22 cellular contexts compared by ENCODE assay signal in genomic region chr1:151809625-151810556, GRCh38. TPM values are rescaled to one million over a fixed set of nuclear protein-coding genes. Genes with fewer than 3 reads are reported as not detected.
DNase-seq lines count a peak whose midpoint lies in the region; ATAC-seq, FAIRE-seq and TF ChIP-seq lines count a peak whose summit lies in the region.
"Had no signal": no experiment of that assay in that cellular context is flagged by ENCODE, and none has a peak within 500 bp of the region (broad histone marks: within the 10 kb centered on the region; RNA-seq: fewer than 3 reads in every experiment).

No MANE protein-coding gene starts in this region.

- no peaks in the 10 kb centered on the region for H3K36me3 ChIP-seq in CD8-positive, alpha-beta T cell (ENCODE audit: insufficient read depth, low read length)
- no peaks in the 10 kb centered on the region for H3K36me3 ChIP-seq in HUES64 (ENCODE audit: insufficient read depth, low read length)
- no peaks in the 10 kb centered on the region for H3K36me3 ChIP-seq in H1 (ENCODE audit: control insufficient read depth in 2 of 4, insufficient read depth in 4 of 4, low read length in 3 of 4)
- H3K36me3 ChIP-seq: gastroesophageal sphincter had no signal

- peak overlapping the region; percentile 35; the same call in 1 of the 2 replicates for H2AFZ ChIP-seq in H1 (ENCODE audit: low read length)

- H3K27ac Mint-ChIP-seq in CD8-positive, alpha-beta T cell, result peak overlapping the region; percentile 71
- H3K27ac Mint-ChIP-seq: natural killer cell treated with Interleukin-12 subunit alpha and Interleukin-12 subunit beta and Interleukin-15 and Interleukin-18, amount 100 ng/mL, for 72 hours had no signal

- H4K5ac ChIP-seq in H1 (ENCODE audit: insufficient read length, low read depth, low read length), result no peak overlapping the region

- H2BK5ac ChIP-seq in H1 (ENCODE audit: low read depth, low read length), result no peak overlapping the region

- H3K56ac ChIP-seq in H1 (replicated peaks; ENCODE audit: insufficient read length, low read depth, low read length), result no peak overlapping the region

- no peaks in the 10 kb centered on the region for H3K79me2 ChIP-seq in H1 (ENCODE audit: control insufficient read depth in 1 of 2, insufficient read depth in 2 of 2, low read length in 2 of 2)

- H3K27ac ChIP-seq in CD8-positive, alpha-beta T cell (ENCODE audit: low read depth, low read length), result no peak overlapping the region
- H3K27ac ChIP-seq in HUES64 (ENCODE audit: low read depth, low read length) (0 out of 2 replicates have a peak overlapping the region, but pooled peaks have one; percentile 11), H1 (ENCODE audit: low read depth, low read length) (peak overlapping the region; percentile 8; the same call in 1 of the 2 replicates)
- H3K27ac ChIP-seq: gastroesophageal sphincter had no signal

- H3K23ac ChIP-seq in H1 (ENCODE audit: insufficient read length), result no peak overlapping the region

- intact Hi-C loops in CD8-positive, alpha-beta T cell (cut with DNase I, micrococcal nuclease), result no loop called here

- no peaks in the 10 kb centered on the region for H3K9me3 Mint-ChIP-seq in CD8-positive, alpha-beta T cell
- H3K9me3 Mint-ChIP-seq: natural killer cell treated with Interleukin-12 subunit alpha and Interleukin-12 subunit beta and Interleukin-15 and Interleukin-18, amount 100 ng/mL, for 72 hours had no signal

- no peak overlapping the region for H2BK20ac ChIP-seq in H1 (ENCODE audit: low read length)

- H3K9ac ChIP-seq in HUES64 (ENCODE audit: low read depth, low read length) (no peak overlapping the region), H1 (replicated peaks in 1 of 4; ENCODE audit: extremely low read depth in 1 of 4, low read depth in 3 of 4, low read length in 3 of 4) (no peak overlapping the region)

- no peak overlapping the region for H2BK15ac ChIP-seq in H1 (ENCODE audit: low read length)

- FAIRE-seq in H1 (lab: Jason Lieb, UNC), result no peak
- FAIRE-seq: colon, GM12892, HTR-8/SVneo had no signal

- H4K8ac ChIP-seq in H1 (ENCODE audit: extremely low read depth, insufficient read depth, low read length), result no peak overlapping the region

- no peak for TF ChIP-seq EP300 in H1 (IDR thresholded peaks at IDR 0.05; ENCODE audit: borderline replicate concordance in 1 of 2, low read depth in 2 of 2, low read length in 2 of 2)

- DNase-seq in CD8-positive, alpha-beta T cell, result no peak
- no peak for DNase-seq in H1 (ENCODE audit: low read depth in 1 of 2, low spot score in 2 of 2)
- DNase-seq in pons (ENCODE audit: low spot score), result peak; percentile 77
- DNase-seq in NCI-H1436 (lab: John Stamatoyannopoulos, UW), result no peak
- no peak for DNase-seq in SKM-1 treated with dmso at 0.1 percent for 144 hours (lab: John Stamatoyannopoulos, UW; ENCODE audit: unreplicated experiment)
- DNase-seq in NCI-H1417 (lab: John Stamatoyannopoulos, UW), result no peak
- DNase-seq: activated CD8-positive, alpha-beta memory T cell treated with anti-CD3 and anti-CD28 coated beads for 24 hours; activated effector memory CD4-positive, alpha-beta T cell treated with Interleukin-2 at 50 U/mL for 16 hours; DMS 273 treated with DMSO at 0.1 percent for 48 hours; GF-D8; H7; mammary epithelial cell; NCI-H2029; NCI-H748 treated with DMSO at 0.1 percent for 48 hours had no signal

- 88% methylated on average over 4 of the region's 4 CpGs for WGBS in HUES64
- 76% methylated on average over 4 of the region's 4 CpGs; no CpG with 5 or more reads in 1 of the 2 experiments for WGBS in H1 (ENCODE audit: extremely low coverage in 1 of 2, insufficient coverage in 1 of 2, insufficient read length in 1 of 2, insufficient replicate concordance in 2 of 2, low coverage in 1 of 2, low lambda C conversion rate in 2 of 2, missing lambda C conversion rate in 1 of 2), 2 experiments

- no peak overlapping the region for H3K18ac ChIP-seq in H1 (ENCODE audit: extremely low read depth, low read length)

- TF ChIP-seq POLR2A in H1 (IDR thresholded peaks at IDR 0.05; ENCODE audit: control extremely low read depth in 1 of 2, low read depth in 2 of 2, low read length in 2 of 2), result no peak

- H3K23me2 ChIP-seq in H1 (ENCODE audit: low read depth, low read length), result no peaks in the 10 kb centered on the region

- no peaks in the 10 kb centered on the region for H3K27me3 Mint-ChIP-seq in CD8-positive, alpha-beta T cell (ENCODE audit: low read depth)
- H3K27me3 Mint-ChIP-seq: natural killer cell treated with Interleukin-12 subunit alpha and Interleukin-12 subunit beta and Interleukin-15 and Interleukin-18, amount 100 ng/mL, for 72 hours had no signal

- no peak for TF ChIP-seq RAD21 in H1 (IDR thresholded peaks at IDR 0.05 in 1 of 2, conservative IDR thresholded peaks at IDR 0.05 in 1 of 2; ENCODE audit: low read depth in 2 of 2, low read length in 2 of 2)

- H3K36me3 Mint-ChIP-seq in CD8-positive, alpha-beta T cell, result no peaks in the 10 kb centered on the region
- H3K36me3 Mint-ChIP-seq: natural killer cell treated with Interleukin-12 subunit alpha and Interleukin-12 subunit beta and Interleukin-15 and Interleukin-18, amount 100 ng/mL, for 72 hours had no signal

- H3K9me3 ChIP-seq in CD8-positive, alpha-beta T cell (ENCODE audit: low read length), result no peaks in the 10 kb centered on the region
- H3K9me3 ChIP-seq in HUES64 (ENCODE audit: insufficient read depth, low read depth, low read length), result no peaks in the 10 kb centered on the region
- no peaks in the 10 kb centered on the region for H3K9me3 ChIP-seq in H1 (ENCODE audit: insufficient read depth in 2 of 2, low read depth in 1 of 2, low read length in 1 of 2)
- H3K9me3 ChIP-seq: gastroesophageal sphincter had no signal

- no peak overlapping the region for H4K91ac ChIP-seq in H1 (replicated peaks; ENCODE audit: insufficient read length, low read length)

- ATAC-seq in CD8-positive, alpha-beta T cell, result no peak
- ATAC-seq: gastroesophageal sphincter; natural killer cell treated with Interleukin-12 subunit alpha and Interleukin-12 subunit beta and Interleukin-15 and Interleukin-18, amount 100 ng/mL, for 72 hours had no signal

- H3K4me2 ChIP-seq in H1 (ENCODE audit: insufficient read depth in 1 of 2, low read depth in 2 of 2, low read length in 2 of 2), result no peak overlapping the region

- H4K20me1 ChIP-seq in H1 (replicated peaks in 1 of 2; ENCODE audit: control insufficient read depth in 1 of 2, insufficient read depth in 2 of 2, low read length in 2 of 2), result no peaks in the 10 kb centered on the region

- H3K4me3 ChIP-seq in CD8-positive, alpha-beta T cell (ENCODE audit: low read depth, low read length), result no peak overlapping the region
- H3K4me3 ChIP-seq in HUES64 (ENCODE audit: low read length) (no peak overlapping the region), H1 (ENCODE audit: extremely low read depth in 1 of 4, insufficient read depth in 2 of 4, low read depth in 3 of 4, low read length in 4 of 4) (no peak overlapping the region)
- H3K4me3 ChIP-seq: gastroesophageal sphincter had no signal

- H3K4me1 Mint-ChIP-seq in CD8-positive, alpha-beta T cell (ENCODE audit: low read depth), result peaks cover 16% of the 10 kb centered on the region

- no peak overlapping the region for H3K4me3 Mint-ChIP-seq in CD8-positive, alpha-beta T cell
- H3K4me3 Mint-ChIP-seq: natural killer cell treated with Interleukin-12 subunit alpha and Interleukin-12 subunit beta and Interleukin-15 and Interleukin-18, amount 100 ng/mL, for 72 hours had no signal

- TF ChIP-seq CTCF in CD8-positive, alpha-beta T cell (IDR thresholded peaks at IDR 0.05), result no peak
- no peak for TF ChIP-seq CTCF in H1 (IDR thresholded peaks at IDR 0.05; ENCODE audit: control extremely low read depth in 1 of 3, insufficient read depth in 1 of 3, low read depth in 1 of 3, low read length in 3 of 3)

- no peak overlapping the region for H2AK5ac ChIP-seq in H1 (ENCODE audit: low read depth, low read length)

- peaks cover 4% of the 10 kb centered on the region for H3K4me1 ChIP-seq in CD8-positive, alpha-beta T cell (ENCODE audit: insufficient read depth, low read length)
- H3K4me1 ChIP-seq in HUES64 (ENCODE audit: insufficient read depth, low read length), result peaks cover 7% of the 10 kb centered on the region
- peaks cover 1 to 5% (median 4%) of the 10 kb centered on the region in 4 experiments; a peak in 3 of 7 replicates for H3K4me1 ChIP-seq in H1 (replicated peaks in 1 of 4; ENCODE audit: control insufficient read depth in 3 of 4, insufficient read depth in 4 of 4, low read length in 3 of 4)
- H3K4me1 ChIP-seq: gastroesophageal sphincter had no signal

- CTCF ChIA-PET in CD8-positive, alpha-beta T cell (lab: Charles Lee), result interaction anchor here (0.8 kb wide), 1 partner anchor 216 kb away, joined by 4 read pairs; no protein-coding TSS in a partner anchor
- CTCF ChIA-PET in H1 (lab: Charles Lee; ENCODE audit: partially characterized antibody), result interaction anchor here (1.0 to 1.3 kb wide), 2 partner anchors 10 to 26 kb away, joined by 4 to 5 read pairs; no protein-coding TSS in a partner anchor

- H2BK120ac ChIP-seq in H1 (replicated peaks; ENCODE audit: low read depth, low read length), result no peak overlapping the region

- H2BK12ac ChIP-seq in H1 (ENCODE audit: low read depth, low read length), result no peak overlapping the region

- no peaks in the 10 kb centered on the region for H3K27me3 ChIP-seq in CD8-positive, alpha-beta T cell (ENCODE audit: insufficient read depth, low read length)
- H3K27me3 ChIP-seq in HUES64 (ENCODE audit: insufficient read depth, low read length) (no peaks in the 10 kb centered on the region), H1 (replicated peaks in 1 of 4; ENCODE audit: control insufficient read depth in 3 of 4, extremely low read depth in 1 of 4, insufficient read depth in 3 of 4, low read length in 3 of 4) (no peaks in the 10 kb centered on the region)

- no peak overlapping the region for H3K14ac ChIP-seq in H1 (ENCODE audit: insufficient read length)

- POLR2A ChIA-PET in CD8-positive, alpha-beta T cell (lab: Charles Lee), result interaction anchor here (0.7 kb wide), 1 partner anchor 55 kb away, joined by 3 read pairs; no protein-coding TSS in a partner anchor
- POLR2A ChIA-PET in H1 (lab: Charles Lee; ENCODE audit: partially characterized antibody), result interaction anchor here (0.6 to 2.3 kb wide), 7 partner anchors 8 to 47 kb away, joined by 3 to 7 read pairs (median 4); partner anchors contain the start of gene MRPL9

- H3K79me1 ChIP-seq in H1 (ENCODE audit: low read depth, low read length), result no peaks in the 10 kb centered on the region

- H3K4ac ChIP-seq in H1 (replicated peaks; ENCODE audit: insufficient read length, low read depth, low read length), result no peak overlapping the region

RNA-seq across cellular contexts. Expression of gene LINGO4, which starts 4.7 kb away (rescaled TPM):
- under 1 TPM; 0.11 to 0.22 TPM for total RNA-seq in CD8-positive, alpha-beta T cell
- not detected for polyA plus RNA-seq in HUES64 (2013, experiment 1 of 2)
- not detected for polyA plus RNA-seq in HUES64 (2013, experiment 2 of 2)
- total RNA-seq in H1 (2021; fragmentation: NEBNext Ultra II Directional; extraction: Animal tissue kit (Norgen Biotek cat#: 25700)), result not detected in 2 replicates
- polyA plus RNA-seq in H1 (2011; rRNA removed), result 0.03 TPM in 1 of 2 replicates, not detected in the other
- not detected for polyA plus RNA-seq in H1 (2011; cell fraction: cytosol; rRNA removed)
- polyA plus RNA-seq in H1 (2011; cell fraction: nucleus; rRNA removed), result not detected
- polyA plus RNA-seq in H1 (2012, experiment 1 of 2), result 0.05 TPM in 1 of 4 replicates, not detected in the others
- polyA plus RNA-seq in H1 (2012, experiment 2 of 2), result not detected
- not detected for polyA plus RNA-seq in H1 (2013, experiment 1 of 2)
- not detected for polyA plus RNA-seq in H1 (2013, experiment 2 of 2)
- polyA minus RNA-seq in H1 (2011; rRNA and poly(A)+ RNA removed), result not detected in 2 replicates
- polyA minus RNA-seq in H1 (2011; cell fraction: cytosol; rRNA and poly(A)+ RNA removed), result not detected
- polyA minus RNA-seq in H1 (2011; cell fraction: nucleus; rRNA and poly(A)+ RNA removed), result 0.30 TPM
- total RNA-seq: gastroesophageal sphincter; mammary epithelial cell; natural killer cell treated with Interleukin-12 subunit alpha and Interleukin-12 subunit beta and Interleukin-15 and Interleukin-18, amount 100 ng/mL, for 72 hours; pulmonary artery endothelial cell; RPMI7951 had no signal
- polyA plus RNA-seq: mammary epithelial cell had no signal

RNA-seq across cellular contexts. Expression of gene TDRKH, which starts 19.6 kb away (rescaled TPM):
- 1 to 10 TPM; 3.6 to 3.9 TPM for total RNA-seq in CD8-positive, alpha-beta T cell
- polyA plus RNA-seq in HUES64 (2013, experiment 1 of 2), result 15.8 TPM
- 23.5 TPM for polyA plus RNA-seq in HUES64 (2013, experiment 2 of 2)
- total RNA-seq in H1 (2021; fragmentation: NEBNext Ultra II Directional; extraction: Animal tissue kit (Norgen Biotek cat#: 25700)), result 23.8 and 26.1 TPM in 2 replicates
- polyA plus RNA-seq in H1 (2011; rRNA removed), result 7.7 and 9.9 TPM in 2 replicates
- polyA plus RNA-seq in H1 (2011; cell fraction: cytosol; rRNA removed), result 11.5 TPM
- 10.3 TPM for polyA plus RNA-seq in H1 (2011; cell fraction: nucleus; rRNA removed)
- 15.2 to 18.5 TPM (median 16.9 TPM) in 4 replicates for polyA plus RNA-seq in H1 (2012, experiment 1 of 2)
- polyA plus RNA-seq in H1 (2012, experiment 2 of 2), result 3.5 TPM
- polyA plus RNA-seq in H1 (2013, experiment 1 of 2), result 15.1 TPM
- 15.0 TPM for polyA plus RNA-seq in H1 (2013, experiment 2 of 2)
- polyA minus RNA-seq in H1 (2011; rRNA and poly(A)+ RNA removed), result 17.9 and 19.3 TPM in 2 replicates
- polyA minus RNA-seq in H1 (2011; cell fraction: cytosol; rRNA and poly(A)+ RNA removed), result 8.6 TPM
- 11.3 TPM for polyA minus RNA-seq in H1 (2011; cell fraction: nucleus; rRNA and poly(A)+ RNA removed)

RNA-seq across cellular contexts. Expression of gene RORC, which starts 21.7 kb away (rescaled TPM):
- 1 to 10 TPM; 4.8 to 5.6 TPM for total RNA-seq in CD8-positive, alpha-beta T cell
- 0.15 TPM for polyA plus RNA-seq in HUES64 (2013, experiment 1 of 2)
- polyA plus RNA-seq in HUES64 (2013, experiment 2 of 2), result 0.32 TPM
- total RNA-seq in H1 (2021; fragmentation: NEBNext Ultra II Directional; extraction: Animal tissue kit (Norgen Biotek cat#: 25700)), result 0.52 and 0.54 TPM in 2 replicates
- 0.44 and 0.52 TPM in 2 replicates for polyA plus RNA-seq in H1 (2011; rRNA removed)
- polyA plus RNA-seq in H1 (2011; cell fraction: cytosol; rRNA removed), result 0.47 TPM
- polyA plus RNA-seq in H1 (2011; cell fraction: nucleus; rRNA removed), result 0.66 TPM
- 0.28 to 0.44 TPM (median 0.37 TPM) in 4 replicates for polyA plus RNA-seq in H1 (2012, experiment 1 of 2)
- 0.39 TPM for polyA plus RNA-seq in H1 (2012, experiment 2 of 2)
- polyA plus RNA-seq in H1 (2013, experiment 1 of 2), result 0.30 TPM
- 0.28 TPM for polyA plus RNA-seq in H1 (2013, experiment 2 of 2)
- 0.76 and 0.90 TPM in 2 replicates for polyA minus RNA-seq in H1 (2011; rRNA and poly(A)+ RNA removed)
- polyA minus RNA-seq in H1 (2011; cell fraction: cytosol; rRNA and poly(A)+ RNA removed), result 0.44 TPM
- polyA minus RNA-seq in H1 (2011; cell fraction: nucleus; rRNA and poly(A)+ RNA removed), result 1.2 TPM
- total RNA-seq: pulmonary artery endothelial cell, RPMI7951 had no signal

RNA-seq across cellular contexts. Expression of gene C2CD4D, which starts 29.7 kb away (rescaled TPM):
- under 1 TPM; 0.44 to 0.65 TPM for total RNA-seq in CD8-positive, alpha-beta T cell
- polyA plus RNA-seq in HUES64 (2013, experiment 1 of 2), result 0.25 TPM
- polyA plus RNA-seq in HUES64 (2013, experiment 2 of 2), result 0.51 TPM
- 0.54 and 0.71 TPM in 2 replicates for total RNA-seq in H1 (2021; fragmentation: NEBNext Ultra II Directional; extraction: Animal tissue kit (Norgen Biotek cat#: 25700))
- 0.41 and 0.60 TPM in 2 replicates for polyA plus RNA-seq in H1 (2011; rRNA removed)
- 0.58 TPM for polyA plus RNA-seq in H1 (2011; cell fraction: cytosol; rRNA removed)
- polyA plus RNA-seq in H1 (2011; cell fraction: nucleus; rRNA removed), result 1.00 TPM
- 0.80 to 1.0 TPM (median 0.90 TPM) in 4 replicates for polyA plus RNA-seq in H1 (2012, experiment 1 of 2)
- 0.14 TPM for polyA plus RNA-seq in H1 (2012, experiment 2 of 2)
- 0.30 TPM for polyA plus RNA-seq in H1 (2013, experiment 1 of 2)
- 0.48 TPM for polyA plus RNA-seq in H1 (2013, experiment 2 of 2)
- not detected in 2 replicates for polyA minus RNA-seq in H1 (2011; rRNA and poly(A)+ RNA removed)
- 0.66 TPM for polyA minus RNA-seq in H1 (2011; cell fraction: cytosol; rRNA and poly(A)+ RNA removed)
- polyA minus RNA-seq in H1 (2011; cell fraction: nucleus; rRNA and poly(A)+ RNA removed), result 1.6 TPM
- total RNA-seq: gastroesophageal sphincter, RPMI7951 had no signal

RNA-seq across cellular contexts. Expression of gene THEM5, which starts 43.6 kb away (rescaled TPM):
- not detected for total RNA-seq in CD8-positive, alpha-beta T cell
- polyA plus RNA-seq in HUES64 (2013, experiment 1 of 2), result not detected
- not detected for polyA plus RNA-seq in HUES64 (2013, experiment 2 of 2)
- total RNA-seq in H1 (2021; fragmentation: NEBNext Ultra II Directional; extraction: Animal tissue kit (Norgen Biotek cat#: 25700)), result not detected in 2 replicates
- not detected in 2 replicates for polyA plus RNA-seq in H1 (2011; rRNA removed)
- not detected for polyA plus RNA-seq in H1 (2011; cell fraction: cytosol; rRNA removed)
- polyA plus RNA-seq in H1 (2011; cell fraction: nucleus; rRNA removed), result not detected
- polyA plus RNA-seq in H1 (2012, experiment 1 of 2), result 0.29 to 0.50 TPM (median 0.39 TPM) in 4 replicates
- polyA plus RNA-seq in H1 (2012, experiment 2 of 2), result not detected
- polyA plus RNA-seq in H1 (2013, experiment 1 of 2), result not detected
- not detected for polyA plus RNA-seq in H1 (2013, experiment 2 of 2)
- not detected in 2 replicates for polyA minus RNA-seq in H1 (2011; rRNA and poly(A)+ RNA removed)
- polyA minus RNA-seq in H1 (2011; cell fraction: cytosol; rRNA and poly(A)+ RNA removed), result not detected
- not detected for polyA minus RNA-seq in H1 (2011; cell fraction: nucleus; rRNA and poly(A)+ RNA removed)
- total RNA-seq: gastroesophageal sphincter; H7; mammary epithelial cell; natural killer cell treated with Interleukin-12 subunit alpha and Interleukin-12 subunit beta and Interleukin-15 and Interleukin-18, amount 100 ng/mL, for 72 hours; pulmonary artery endothelial cell; RPMI7951 had no signal
- polyA plus RNA-seq: mammary epithelial cell had no signal
